ENCODE assay signal across 18 cellular contexts in genomic region chr15:63449711-63450110, GRCh38. TPM values are rescaled to one million over a fixed set of nuclear protein-coding genes. Genes with fewer than 3 reads are reported as not detected.
DNase-seq lines count a peak whose midpoint lies in the region; ATAC-seq and TF ChIP-seq lines count a peak whose summit lies in the region.
"Had no signal": no experiment of that assay in that cellular context is flagged by ENCODE, and none has a peak within 500 bp of the region (broad histone marks: within the 10 kb centered on the region; RNA-seq: fewer than 3 reads in every experiment).

No MANE protein-coding gene starts in this region.

- H3K9me3 ChIP-seq in BE2C = no peaks in the 10 kb centered on the region
- H3K9me3 ChIP-seq in mucosa of descending colon = no peaks in the 10 kb centered on the region
- H3K9me3 ChIP-seq: body of pancreas had no signal

- no peaks in the 10 kb centered on the region for H3K27me3 Mint-ChIP-seq in dendritic cell treated with granulocyte-macrophage colony-stimulating factor and Interleukin-4, amounts not matched to agents 40 ng/mL and 50 ng/mL, for 4 days
- H3K27me3 Mint-ChIP-seq: stimulated activated naive CD8-positive, alpha-beta T cell treated with anti-CD3 and anti-CD28 coated beads, Interleukin-15, Interleukin-2, amounts not matched to agents 100 ng/mL and 50 ng/mL, for 24 hours had no signal

- H3K4me3 ChIP-seq in BE2C (ENCODE audit: low read depth, low read length) = no peak overlapping the region
- no peak overlapping the region for H3K4me3 ChIP-seq in mucosa of descending colon
- H3K4me3 ChIP-seq: body of pancreas had no signal

- peaks cover 34% of the 10 kb centered on the region for H3K4me1 Mint-ChIP-seq in dendritic cell treated with granulocyte-macrophage colony-stimulating factor and Interleukin-4, amounts not matched to agents 40 ng/mL and 50 ng/mL, for 4 days (ENCODE audit: low read depth)

- H3K27ac Mint-ChIP-seq in dendritic cell treated with granulocyte-macrophage colony-stimulating factor and Interleukin-4, amounts not matched to agents 40 ng/mL and 50 ng/mL, for 4 days = peak overlapping the region; percentile 91
- H3K27ac Mint-ChIP-seq: activated naive CD4-positive, alpha-beta T cell treated with anti-CD3 and anti-CD28 coated beads for 36 hours; stimulated activated naive CD8-positive, alpha-beta T cell treated with anti-CD3 and anti-CD28 coated beads, Interleukin-15, Interleukin-2, amounts not matched to agents 100 ng/mL and 50 ng/mL, for 24 hours; T-helper 1 cell treated with Interleukin-12 subunit alpha and Interleukin-12 subunit beta and Interleukin-4 antibody, amounts not matched to agents 30 μg/mL and 1 μg/mL, for 36 hours had no signal

- H3K9me3 Mint-ChIP-seq in dendritic cell treated with granulocyte-macrophage colony-stimulating factor and Interleukin-4, amounts not matched to agents 40 ng/mL and 50 ng/mL, for 4 days = no peaks in the 10 kb centered on the region
- H3K9me3 Mint-ChIP-seq: activated naive CD4-positive, alpha-beta T cell treated with anti-CD3 and anti-CD28 coated beads for 36 hours; stimulated activated naive CD8-positive, alpha-beta T cell treated with anti-CD3 and anti-CD28 coated beads, Interleukin-15, Interleukin-2, amounts not matched to agents 100 ng/mL and 50 ng/mL, for 24 hours; T-helper 1 cell treated with Interleukin-12 subunit alpha and Interleukin-12 subunit beta and Interleukin-4 antibody, amounts not matched to agents 30 μg/mL and 1 μg/mL, for 36 hours had no signal

- no peak overlapping the region for H3K4me3 Mint-ChIP-seq in dendritic cell treated with granulocyte-macrophage colony-stimulating factor and Interleukin-4, amounts not matched to agents 40 ng/mL and 50 ng/mL, for 4 days
- H3K4me3 Mint-ChIP-seq: activated naive CD4-positive, alpha-beta T cell treated with anti-CD3 and anti-CD28 coated beads for 36 hours; stimulated activated naive CD8-positive, alpha-beta T cell treated with anti-CD3 and anti-CD28 coated beads, Interleukin-15, Interleukin-2, amounts not matched to agents 100 ng/mL and 50 ng/mL, for 24 hours; T-helper 1 cell treated with Interleukin-12 subunit alpha and Interleukin-12 subunit beta and Interleukin-4 antibody, amounts not matched to agents 30 μg/mL and 1 μg/mL, for 36 hours had no signal

- TF ChIP-seq CTCF in BE2C (IDR thresholded peaks at IDR 0.05; ENCODE audit: low read depth, low read length) (no peak), mucosa of descending colon (IDR thresholded peaks at IDR 0.05) (no peak)

- H3K36me3 Mint-ChIP-seq in dendritic cell treated with granulocyte-macrophage colony-stimulating factor and Interleukin-4, amounts not matched to agents 40 ng/mL and 50 ng/mL, for 4 days (ENCODE audit: low read depth) = no peaks in the 10 kb centered on the region

- DNase-seq in BE2C = peak; percentile 79
- peak; percentile 22 for DNase-seq in HT1080 (ENCODE audit: low read depth)
- peak in 2 of 3 donors; percentile 43 to 63 for DNase-seq in mucosa of descending colon
- no peak for DNase-seq in GM19238 (ENCODE audit: insufficient read length, low spot score)
- no peak for DNase-seq in SIG-M5 (lab: John Stamatoyannopoulos, UW)
- DNase-seq in ureter (ENCODE audit: low spot score) = no peak
- no peak for DNase-seq in hypothalamus (lab: John Stamatoyannopoulos, UW)
- DNase-seq: activated CD4-positive, CD25-positive, alpha-beta regulatory T cell treated with anti-CD3 and anti-CD28 coated beads, Interleukin-2, amount 50 U/mL, for 72 hours; activated naive CD4-positive, alpha-beta T cell treated with anti-CD3 and anti-CD28 coated beads for 36 hours; body of pancreas; erythroblast; kidney glomerular epithelial cell; NCI-H2029 treated with DMSO at 0.1 percent for 48 hours; NCI-H524 treated with DMSO at 0.1 percent for 48 hours; stimulated activated CD4-positive, alpha-beta T cell treated with anti-CD3 and anti-CD28 coated beads, Interleukin-12 subunit alpha, Interleukin-12 subunit beta, amount 100 ng/mL, for 4 hours had no signal

- H3K36me3 ChIP-seq in BE2C = no peaks in the 10 kb centered on the region
- no peaks in the 10 kb centered on the region for H3K36me3 ChIP-seq in mucosa of descending colon (ENCODE audit: low read depth)

- ATAC-seq in mucosa of descending colon = peak; percentile 66
- ATAC-seq: body of pancreas had no signal

- peaks cover 12% of the 10 kb centered on the region for H3K4me1 ChIP-seq in BE2C
- peaks cover 13% of the 10 kb centered on the region for H3K4me1 ChIP-seq in mucosa of descending colon (ENCODE audit: low read depth)
- H3K4me1 ChIP-seq: body of pancreas had no signal

- intact Hi-C loops in dendritic cell treated with granulocyte-macrophage colony-stimulating factor and Interleukin-4, amounts not matched to agents 40 ng/mL and 50 ng/mL, for 4 days (cut with micrococcal nuclease) = no loop called here
- intact Hi-C loops in mucosa of descending colon (cut with DNase I, micrococcal nuclease) = no loop called here

- no peaks in the 10 kb centered on the region for H3K27me3 ChIP-seq in BE2C
- H3K27me3 ChIP-seq: body of pancreas had no signal

RNA-seq across cellular contexts. Expression of gene USP3, which starts 54.7 kb away (rescaled TPM):
- polyA plus RNA-seq in BE2C (2012; ENCODE audit: insufficient read depth, insufficient read length, low read depth) = 19.5 TPM
- 31.1 and 38.0 TPM in 2 replicates for total RNA-seq in HT1080 (2014; rRNA removed; shearing (Covaris generic))
- polyA plus RNA-seq in HT1080 (2015; cell fraction: cytosol; rRNA removed) = 33.9 and 50.6 TPM in 2 replicates
- 60.2 and 69.7 TPM in 2 replicates for polyA plus RNA-seq in HT1080 (2015; cell fraction: nucleus; rRNA removed)
- total RNA-seq in mucosa of descending colon = 100 to 1,000 TPM in 1 of 3 donors, 10 to 100 TPM in 2; 65.6 to 101 (median 67.3) TPM
- total RNA-seq in ureter = 107 TPM

Comparison
In these comparisons a context has a peak if more than half of its experiments do, and no peak if none do; other contexts are left out.
1. DNase-seq: peak in BE2C (single experiment), HT1080 (single experiment) and mucosa of descending colon (2 of 3); none in GM19238 (single experiment), SIG-M5 (single experiment), ureter (single experiment) and hypothalamus (0 of 51).